ENCODE assay signal across 8 cellular contexts in the genomic region with DNA sequence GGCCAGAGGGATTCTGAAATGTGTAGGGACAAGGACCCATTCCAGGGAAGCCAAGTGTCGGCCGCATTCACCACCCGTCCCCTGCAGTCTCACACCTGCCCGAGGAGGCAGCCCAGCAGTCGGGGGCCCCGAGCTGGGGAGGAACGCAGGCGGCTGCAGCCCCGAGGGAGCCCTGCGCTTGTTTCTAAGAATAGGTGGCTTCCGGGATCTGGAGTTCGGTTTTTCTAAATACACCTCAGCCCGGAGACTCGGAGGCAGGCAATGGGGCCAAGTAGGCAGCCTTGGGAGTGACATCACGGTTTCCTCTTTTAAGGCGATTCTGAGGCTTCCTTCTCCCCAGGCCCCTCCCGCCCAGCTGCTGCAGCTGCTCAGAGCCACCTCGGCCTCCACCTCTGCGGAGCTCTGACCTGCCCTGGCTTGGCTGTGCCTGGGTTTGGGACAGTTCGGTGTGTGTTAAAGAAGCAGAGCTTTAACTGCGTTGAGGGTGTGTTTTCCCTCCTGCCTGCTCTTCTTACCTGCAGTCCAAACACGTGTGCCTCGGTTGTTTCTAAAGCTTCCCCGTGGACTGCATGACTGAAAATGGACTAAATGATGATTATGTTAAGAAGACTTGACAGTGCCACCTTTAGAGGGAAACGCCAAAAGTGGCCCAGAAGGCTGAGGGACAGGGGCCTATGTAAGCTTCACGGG.
A peak's percentile ranks its signal among the peaks of the same experiment; 100 is the strongest.
DNase-seq lines count a peak whose midpoint lies in the region; ATAC-seq and TF ChIP-seq lines count a peak whose summit lies in the region.

No MANE protein-coding gene starts in this region.

- H4K91ac ChIP-seq in IMR-90 (ENCODE audit: insufficient read depth, low read depth, low read length), result peak overlapping the region; percentile 99

- H2AFZ ChIP-seq in IMR-90 (replicated peaks; ENCODE audit: low read length, poor library complexity) (peak overlapping the region; percentile 71), fibroblast of lung (ENCODE audit: low read length) (no peak overlapping the region)

- H3K56ac ChIP-seq in IMR-90 (ENCODE audit: extremely low read depth, insufficient read depth, low read length), result peak overlapping the region; percentile 96

- H3K27ac ChIP-seq in IMR-90 (ENCODE audit: insufficient read depth, low read length) (peak overlapping the region; percentile 86), fibroblast of lung (ENCODE audit: insufficient read depth, low read length) (peak overlapping the region; percentile 93), psoas muscle (peak overlapping the region; percentile 69)

- peaks cover 9% of the 10 kb centered on the region for H3K79me2 ChIP-seq in fibroblast of lung (ENCODE audit: control insufficient read depth, insufficient read depth, low read length)

- CTCF ChIA-PET in IMR-90 (lab: Yijun Ruan, JAX), result no interaction called here

- H2AK5ac ChIP-seq in IMR-90 (ENCODE audit: low read depth, low read length), result peak overlapping the region; percentile 100

- dilution Hi-C loops in IMR-90 (cut with HindIII; ENCODE audit: low sequenced_read_pairs, unreplicated experiment), result no loop called here

- ATAC-seq in GM21447 (IDR thresholded peaks at IDR 0.05; ENCODE audit: unreplicated experiment) (peak; percentile 97), IMR-90 (ENCODE audit: low read depth) (peak; percentile 51), psoas muscle (peak; percentile 54 to 62 (median 58))

- H3K4me3 ChIP-seq in IMR-90 (ENCODE audit: insufficient read depth, low read depth, low read length) (no peak overlapping the region), fibroblast of lung (replicated peaks in 1 of 4; ENCODE audit: control extremely low read depth in 1 of 4, insufficient read depth in 1 of 4, low read depth in 3 of 4, low read length in 4 of 4) (peak overlapping the region in 1 of 4 experiments; percentile 5), psoas muscle (peak overlapping the region; percentile 50)

- peak; percentile 71 for DNase-seq in DMS79 treated with DMSO at 0.1 percent for 48 hours (lab: John Stamatoyannopoulos, UW)
- DNase-seq in IMR-90, result peak; percentile 84
- peak in 1 of 2 donors; percentile 64 for DNase-seq in fibroblast of lung (ENCODE audit: low read depth in 2 of 2)
- peak; percentile 42 to 61 for DNase-seq in psoas muscle
- no peak for DNase-seq in NCI-H69 (lab: John Stamatoyannopoulos, UW)
- DNase-seq in NCI-H226, result no peak
- DNase-seq in activated CD4-positive, CD25-positive, alpha-beta regulatory T cell treated with anti-CD3 and anti-CD28 coated beads, Interleukin-2, amount 50 U/mL, for 72 hours, result no peak

- peak overlapping the region; percentile 95 for H2BK20ac ChIP-seq in IMR-90 (ENCODE audit: low read depth, low read length)

- peak overlapping the region; percentile 51 for H4K5ac ChIP-seq in IMR-90 (ENCODE audit: low read depth, low read length)

- POLR2A ChIA-PET in IMR-90 (lab: Charles Lee; ENCODE audit: unreplicated experiment), result no interaction called here

- peak overlapping the region; percentile 94 for H2BK5ac ChIP-seq in IMR-90 (ENCODE audit: low read depth, low read length, poor library complexity, severe bottlenecking)

- H2BK120ac ChIP-seq in IMR-90 (ENCODE audit: low read depth, low read length), result peak overlapping the region; percentile 98

- peak overlapping the region; percentile 97 for H2BK15ac ChIP-seq in IMR-90 (ENCODE audit: low read depth, low read length)

- in situ Hi-C loops in IMR-90 (cut with MboI; ENCODE audit: low sequenced_read_pairs), result no loop called here

- 0 out of 2 replicates have a peak, but pooled peaks have one; percentile 1 for TF ChIP-seq RAD21 in IMR-90 (IDR thresholded peaks at IDR 0.05; ENCODE audit: low read length)

- H3K79me1 ChIP-seq in IMR-90 (ENCODE audit: low read depth in 1 of 2, low read length in 2 of 2), result peaks cover 31 to 76% of the 10 kb centered on the region in 2 experiments

- peak overlapping the region; percentile 98 for H3K4ac ChIP-seq in IMR-90 (ENCODE audit: low read depth, low read length)

- H3K4me1 ChIP-seq in IMR-90 (ENCODE audit: control insufficient read depth, insufficient read depth, low read length), result peaks cover 34% of the 10 kb centered on the region
- peaks cover 34% of the 10 kb centered on the region for H3K4me1 ChIP-seq in fibroblast of lung (ENCODE audit: control insufficient read depth, extremely low read depth, insufficient read depth, low read length)
- H3K4me1 ChIP-seq in psoas muscle, result peaks cover 19% of the 10 kb centered on the region

- H3K9me3 ChIP-seq in IMR-90 (ENCODE audit: control insufficient read depth, insufficient read depth, low read length) (no peaks in the 10 kb centered on the region), fibroblast of lung (ENCODE audit: control insufficient read depth, insufficient read depth, low read depth, low read length) (no peaks in the 10 kb centered on the region), psoas muscle (peaks cover 3% of the 10 kb centered on the region)

- WGBS in IMR-90 (ENCODE audit: extremely low coverage in 2 of 2, insufficient read length in 1 of 2), 2 experiments, result 10% methylated on average over 5 of the region's 26 CpGs; no CpG with 5 or more reads in 1 of the 2 experiments
- 10 to 18% (median 15%) methylated on average over 25 to 26 of the region's 26 CpGs for WGBS in psoas muscle, 3 donors

- peak overlapping the region; percentile 76 for H3K18ac ChIP-seq in IMR-90 (ENCODE audit: low read depth, low read length)

- intact Hi-C loops in IMR-90 (cut with micrococcal nuclease) (no loop called here), psoas muscle (cut with DNase I) (no loop called here)

- TF ChIP-seq CTCF in IMR-90 (conservative IDR thresholded peaks at IDR 0.05; ENCODE audit: low read depth, low read length) (no peak), fibroblast of lung (conservative IDR thresholded peaks at IDR 0.05 in 1 of 2, IDR thresholded peaks at IDR 0.05 in 1 of 2; ENCODE audit: low read depth in 1 of 2, low read length in 2 of 2) (no peak), psoas muscle (IDR thresholded peaks at IDR 0.05) (no peak)

- no peak; the same call in 1 of the 2 replicates for TF ChIP-seq POLR2A in IMR-90 (IDR thresholded peaks at IDR 0.05; ENCODE audit: low read depth, low read length)

- H4K20me1 ChIP-seq in IMR-90 (ENCODE audit: insufficient read depth, low read length), result peaks cover 8% of the 10 kb centered on the region
- H4K20me1 ChIP-seq in fibroblast of lung (ENCODE audit: control insufficient read depth, extremely low read depth, insufficient read depth, low read length), result no peaks in the 10 kb centered on the region

- peak overlapping the region; percentile 69 for H2AK9ac ChIP-seq in IMR-90 (replicated peaks; ENCODE audit: low read depth, low read length, poor library complexity)

- peaks cover 14% of the 10 kb centered on the region for H3K36me3 ChIP-seq in IMR-90 (ENCODE audit: control insufficient read depth, insufficient read depth, low read length)
- no peaks in the 10 kb centered on the region for H3K36me3 ChIP-seq in fibroblast of lung (ENCODE audit: control insufficient read depth, insufficient read depth, low read length)
- H3K36me3 ChIP-seq in psoas muscle (ENCODE audit: insufficient read depth in 1 of 2, low read depth in 1 of 2), result no peaks in the 10 kb centered on the region

- H3K27me3 ChIP-seq in IMR-90 (ENCODE audit: control insufficient read depth, insufficient read depth, low read length) (no peaks in the 10 kb centered on the region), fibroblast of lung (ENCODE audit: control insufficient read depth, insufficient read depth, low read length) (no peaks in the 10 kb centered on the region), psoas muscle (ENCODE audit: insufficient read depth in 3 of 3, low read length in 2 of 3) (peaks cover 0 to 3% (median 0%) of the 10 kb centered on the region in 3 donors)

- H3K4me2 ChIP-seq in IMR-90 (ENCODE audit: low read depth, low read length), result peak overlapping the region; percentile 22
- peak overlapping the region; percentile 49 for H3K4me2 ChIP-seq in fibroblast of lung (ENCODE audit: extremely low read depth, insufficient read depth, low read length)

- peak overlapping the region; percentile 97 for H3K14ac ChIP-seq in IMR-90 (replicated peaks; ENCODE audit: low read depth, low read length)

- peaks cover 30% of the 10 kb centered on the region for H3K9me1 ChIP-seq in IMR-90 (ENCODE audit: insufficient read depth, low read length)

- H3K9ac ChIP-seq in IMR-90 (ENCODE audit: low read depth, low read length) (peak overlapping the region; percentile 80), fibroblast of lung (ENCODE audit: insufficient read depth, low read length) (peak overlapping the region; percentile 63)

- peak overlapping the region; percentile 96 for H3K23ac ChIP-seq in IMR-90 (ENCODE audit: low read depth, low read length)

- peak overlapping the region; percentile 95 to 98 for H4K8ac ChIP-seq in IMR-90 (ENCODE audit: low read depth in 2 of 2, low read length in 2 of 2)

- no TSS peak for BruUV-seq in IMR-90 (replicated peaks; lab: Mats Ljungman, UMichigan)

TF ChIP-seq in IMR-90, 13 proteins besides CTCF, POLR2A, EP300 and RAD21 (continues in another document):
- TF ChIP-seq USF2 (IDR thresholded peaks at IDR 0.05; ENCODE audit: low read depth, low read length) (no peak), RCOR1 (IDR thresholded peaks at IDR 0.05; ENCODE audit: insufficient replicate concordance, low read length) (no peak), ELK1 (IDR thresholded peaks at IDR 0.05; ENCODE audit: borderline replicate concordance, low read depth, low read length) (no peak), NFE2L2 (IDR thresholded peaks at IDR 0.05; ENCODE audit: low read depth, low read length) (no peak), MAFK (IDR thresholded peaks at IDR 0.05; ENCODE audit: low read depth, low read length) (no peak), SMC3 (IDR thresholded peaks at IDR 0.05; ENCODE audit: low read depth, low read length) (no peak), CHD1 (IDR thresholded peaks at IDR 0.05; ENCODE audit: low read depth, low read length) (no peak), MXI1 (IDR thresholded peaks at IDR 0.05; ENCODE audit: borderline replicate concordance, low read depth, low read length) (no peak)

Comparison
In these comparisons a context has a peak if more than half of its experiments do, and no peak if none do; other contexts are left out.
1. DNase-seq: peak in DMS79 treated with DMSO at 0.1 percent for 48 hours (single experiment), IMR-90 (single experiment) and psoas muscle (2 of 2); none in NCI-H69 (single experiment), NCI-H226 (single experiment) and activated CD4-positive, CD25-positive, alpha-beta regulatory T cell treated with anti-CD3 and anti-CD28 coated beads, Interleukin-2, amount 50 U/mL, for 72 hours (single experiment).
2. Peak in every context shown above with its lines, with median percentiles within 50 percentile points of each other: ATAC-seq and H3K27ac ChIP-seq.